1 cellular context compared by ENCODE assay signal in the genomic region with DNA sequence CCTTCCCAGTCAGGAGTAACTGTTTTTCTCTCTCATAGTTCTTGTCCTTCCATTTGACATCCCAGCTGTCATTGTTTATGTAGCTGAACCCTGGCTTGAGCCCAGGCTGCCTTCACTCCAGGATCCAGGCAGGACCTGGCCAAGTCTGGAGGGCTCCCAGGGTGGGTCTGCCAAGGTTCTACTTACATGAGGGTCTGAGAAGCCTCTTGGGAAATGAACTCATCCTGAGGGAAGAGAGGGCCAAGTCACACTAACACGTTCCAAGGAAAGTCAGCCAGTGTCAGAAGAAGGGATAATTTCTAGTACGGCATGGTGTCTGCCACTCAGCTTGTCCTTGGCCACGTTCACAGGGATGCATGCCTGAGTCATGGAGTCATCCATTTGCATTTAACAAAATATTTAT.
TF ChIP-seq lines count a peak whose summit lies in the region.

No MANE protein-coding gene starts in this region.

TF ChIP-seq in SK-N-SH treated with all-trans-retinoic acid at 6 μM for 48 hours, 23 proteins besides CTCF, POLR2A, EP300 and RAD21 (continued from another document):
- TF ChIP-seq PATZ1 (CRISPR knock-in tag; IDR thresholded peaks at IDR 0.05; ENCODE audit: borderline replicate concordance) (no peak), BACH2 (CRISPR knock-in tag; IDR thresholded peaks at IDR 0.05; ENCODE audit: borderline replicate concordance) (no peak), RARB (CRISPR knock-in tag; IDR thresholded peaks at IDR 0.05) (no peak), ZFP3 (CRISPR knock-in tag; IDR thresholded peaks at IDR 0.05) (no peak), CSDC2 (CRISPR knock-in tag; IDR thresholded peaks at IDR 0.05) (no peak), ARNTL (CRISPR knock-in tag; IDR thresholded peaks at IDR 0.05; ENCODE audit: borderline replicate concordance, low read depth) (no peak), POU6F1 (CRISPR knock-in tag; IDR thresholded peaks at IDR 0.05; ENCODE audit: borderline replicate concordance, low read depth) (no peak)
- TF ChIP-seq, protein P1, sequence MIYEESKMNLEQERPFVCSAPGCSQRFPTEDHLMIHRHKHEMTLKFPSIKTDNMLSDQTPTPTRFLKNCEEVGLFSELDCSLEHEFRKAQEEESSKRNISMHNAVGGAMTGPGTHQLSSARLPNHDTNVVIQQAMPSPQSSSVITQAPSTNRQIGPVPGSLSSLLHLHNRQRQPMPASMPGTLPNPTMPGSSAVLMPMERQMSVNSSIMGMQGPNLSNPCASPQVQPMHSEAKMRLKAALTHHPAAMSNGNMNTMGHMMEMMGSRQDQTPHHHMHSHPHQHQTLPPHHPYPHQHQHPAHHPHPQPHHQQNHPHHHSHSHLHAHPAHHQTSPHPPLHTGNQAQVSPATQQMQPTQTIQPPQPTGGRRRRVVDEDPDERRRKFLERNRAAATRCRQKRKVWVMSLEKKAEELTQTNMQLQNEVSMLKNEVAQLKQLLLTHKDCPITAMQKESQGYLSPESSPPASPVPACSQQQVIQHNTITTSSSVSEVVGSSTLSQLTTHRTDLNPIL (CRISPR knock-in tag; IDR thresholded peaks at IDR 0.05; ENCODE audit: low read depth): no peak
